23 cellular contexts compared by ENCODE assay signal in genomic region chr14:20498622-20499021, GRCh38. TPM values are rescaled to one million over a fixed set of nuclear protein-coding genes. Genes with fewer than 3 reads are reported as not detected.
DNase-seq lines count a peak whose midpoint lies in the region; ATAC-seq and TF ChIP-seq lines count a peak whose summit lies in the region.
"Had no signal": no experiment of that assay in that cellular context is flagged by ENCODE, and none has a peak within 500 bp of the region (broad histone marks: within the 10 kb centered on the region; RNA-seq: fewer than 3 reads in every experiment).

No MANE protein-coding gene starts in this region.

- no TSS peak for BruUV-seq in PC-9 (replicated peaks; lab: Mats Ljungman, UMichigan)

- H2AFZ ChIP-seq in PC-9: no peak overlapping the region

- no peaks in the 10 kb centered on the region for H3K36me3 ChIP-seq in PC-9 (ENCODE audit: low read depth)
- no peaks in the 10 kb centered on the region for H3K36me3 ChIP-seq in psoas muscle (ENCODE audit: insufficient read depth in 1 of 2, low read depth in 1 of 2)
- H3K36me3 ChIP-seq: MG63, prostate gland, thoracic aorta had no signal

- no peaks in the 10 kb centered on the region for H3K9me3 Mint-ChIP-seq in activated CD4-positive, alpha-beta memory T cell treated with anti-CD3 and anti-CD28 coated beads for 36 hours
- no peaks in the 10 kb centered on the region for H3K9me3 Mint-ChIP-seq in activated CD4-positive, alpha-beta memory T cell treated with anti-CD3 and anti-CD28 coated beads, Interleukin-2, amount 10 ng/mL, durations not matched to agents 7 days and 5 days
- H3K9me3 Mint-ChIP-seq: activated CD4-positive, alpha-beta T cell treated with anti-CD3 and anti-CD28 coated beads, Interleukin-2, amount 10 ng/mL, durations not matched to agents 24 days and 14 days had no signal

- H3K27ac ChIP-seq in PC-9 (peak overlapping the region; percentile 16; the same call in 1 of the 2 replicates), psoas muscle (peak overlapping the region; percentile 58)
- H3K27ac ChIP-seq: prostate gland, thoracic aorta had no signal

- no peaks in the 10 kb centered on the region for H3K36me3 Mint-ChIP-seq in activated CD4-positive, alpha-beta memory T cell treated with anti-CD3 and anti-CD28 coated beads for 36 hours
- no peaks in the 10 kb centered on the region for H3K36me3 Mint-ChIP-seq in activated CD4-positive, alpha-beta memory T cell treated with anti-CD3 and anti-CD28 coated beads, Interleukin-2, amount 10 ng/mL, durations not matched to agents 7 days and 5 days (ENCODE audit: low read depth)

- 0 out of 2 replicates have a peak overlapping the region, but pooled peaks have one; percentile 38 for H3K4me2 ChIP-seq in PC-9
- H3K4me2 ChIP-seq: SK-N-SH had no signal

- H3K9me3 ChIP-seq in PC-9 (ENCODE audit: insufficient read depth, low read depth) (no peaks in the 10 kb centered on the region), psoas muscle (no peaks in the 10 kb centered on the region)
- H3K9me3 ChIP-seq: MG63, prostate gland, SK-N-SH, thoracic aorta had no signal

- H3K27me3 ChIP-seq in PC-9 (ENCODE audit: insufficient read depth, low read depth) (no peaks in the 10 kb centered on the region), psoas muscle (ENCODE audit: insufficient read depth in 3 of 3, low read length in 2 of 3) (no peaks in the 10 kb centered on the region)
- H3K27me3 ChIP-seq: MG63 had no signal

- peak overlapping the region; percentile 5 for H3K27ac Mint-ChIP-seq in activated CD4-positive, alpha-beta memory T cell treated with anti-CD3 and anti-CD28 coated beads for 36 hours
- H3K27ac Mint-ChIP-seq in activated CD4-positive, alpha-beta memory T cell treated with anti-CD3 and anti-CD28 coated beads, Interleukin-2, amount 10 ng/mL, durations not matched to agents 7 days and 5 days: no peak overlapping the region
- H3K27ac Mint-ChIP-seq: activated CD4-positive, alpha-beta T cell treated with anti-CD3 and anti-CD28 coated beads, Interleukin-2, amount 10 ng/mL, durations not matched to agents 24 days and 14 days had no signal

- no peaks in the 10 kb centered on the region for H3K79me2 ChIP-seq in PC-9 (ENCODE audit: low read depth)

- no peaks in the 10 kb centered on the region for H3K9me2 ChIP-seq in PC-9 (ENCODE audit: insufficient read depth)
- H3K9me2 ChIP-seq: SK-N-SH had no signal

- peaks cover 16% of the 10 kb centered on the region; the same call in 1 of the 2 replicates for H3F3A ChIP-seq in PC-9 (ENCODE audit: insufficient read depth, low read depth)

- H3K4me3 ChIP-seq in PC-9 (no peak overlapping the region), psoas muscle (no peak overlapping the region)
- H3K4me3 ChIP-seq: MG63, prostate gland, thoracic aorta had no signal

- intact Hi-C loops in activated CD4-positive, alpha-beta memory T cell treated with anti-CD3 and anti-CD28 coated beads for 36 hours (cut with micrococcal nuclease): no loop called here
- intact Hi-C loops in PC-9 (cut with micrococcal nuclease; ENCODE audit: unreplicated experiment) (no loop called here), psoas muscle (cut with DNase I) (no loop called here)

- in situ Hi-C loops in KBM-7 (cut with MboI; ENCODE audit: low pct_unique_long_range_greater_than_20kb, low sequenced_read_pairs): loop anchor here (25.0 kb wide), 1 partner anchor 89 kb away; the partner anchor contains the start of genes RNASE11 and RNASE12

- H3K27me3 Mint-ChIP-seq in activated CD4-positive, alpha-beta memory T cell treated with anti-CD3 and anti-CD28 coated beads for 36 hours: no peaks in the 10 kb centered on the region
- H3K27me3 Mint-ChIP-seq in activated CD4-positive, alpha-beta memory T cell treated with anti-CD3 and anti-CD28 coated beads, Interleukin-2, amount 10 ng/mL, durations not matched to agents 7 days and 5 days: peaks cover 8% of the 10 kb centered on the region

- no peak for DNase-seq in activated CD4-positive, alpha-beta memory T cell treated with anti-CD3 and anti-CD28 coated beads for 36 hours
- no peak for DNase-seq in activated CD4-positive, alpha-beta memory T cell treated with anti-CD3 and anti-CD28 coated beads, Interleukin-2, amount 10 ng/mL, durations not matched to agents 7 days and 5 days
- DNase-seq in KBM-7 (peak; percentile 61), PC-9 (no peak), psoas muscle (no peak), NCI-H2081 treated with DMSO at 0.1 percent for 48 hours (lab: John Stamatoyannopoulos, UW) (no peak), NCI-H446 (lab: John Stamatoyannopoulos, UW) (no peak)
- DNase-seq in activated CD4-positive, alpha-beta T cell treated with anti-CD3 and anti-CD28 coated beads for 1 hour: no peak
- DNase-seq: activated CD4-positive, alpha-beta T cell treated with anti-CD3 and anti-CD28 coated beads, Interleukin-2, amount 10 ng/mL, durations not matched to agents 24 days and 14 days; activated naive CD4-positive, alpha-beta T cell; GDM1; hypothalamus; kidney; MG63; NCI-H1930; OCI-M1; SK-N-SH; stimulated activated CD4-positive, alpha-beta T cell treated with anti-CD3 and anti-CD28 coated beads, Interleukin-4, amount 100 ng/mL, for 4 hours had no signal

- peaks cover 22% of the 10 kb centered on the region for H3K4me1 Mint-ChIP-seq in activated CD4-positive, alpha-beta memory T cell treated with anti-CD3 and anti-CD28 coated beads for 36 hours (ENCODE audit: low read depth)
- H3K4me1 Mint-ChIP-seq in activated CD4-positive, alpha-beta memory T cell treated with anti-CD3 and anti-CD28 coated beads, Interleukin-2, amount 10 ng/mL, durations not matched to agents 7 days and 5 days: peaks cover 29% of the 10 kb centered on the region
- H3K4me1 Mint-ChIP-seq: nephron had no signal

- ATAC-seq in psoas muscle: no peak

- CTCF ChIA-PET in activated CD4-positive, alpha-beta memory T cell treated with anti-CD3 and anti-CD28 coated beads for 36 hours (lab: Charles Lee): no interaction called here
- CTCF ChIA-PET in activated CD4-positive, alpha-beta memory T cell treated with anti-CD3 and anti-CD28 coated beads, Interleukin-2, amount 10 ng/mL, durations not matched to agents 7 days and 5 days (lab: Charles Lee): interaction anchor here (0.8 kb wide), 1 partner anchor 11 kb away, joined by 3 read pairs; no protein-coding TSS in a partner anchor
- CTCF ChIA-PET in PC-9 (lab: Charles Lee): no interaction called here

- TF ChIP-seq CTCF in PC-9 (conservative IDR thresholded peaks at IDR 0.05) (no peak), psoas muscle (IDR thresholded peaks at IDR 0.05) (no peak)

- WGBS in psoas muscle, 3 donors: 76 to 85% (median 80%) methylated on average over 2 of the region's 2 CpGs

- H3K4me1 ChIP-seq in PC-9 (replicated peaks; ENCODE audit: insufficient read depth) (peaks cover 24% of the 10 kb centered on the region), psoas muscle (no peaks in the 10 kb centered on the region)
- H3K4me1 ChIP-seq: prostate gland had no signal

- H3K4me3 Mint-ChIP-seq in activated CD4-positive, alpha-beta memory T cell treated with anti-CD3 and anti-CD28 coated beads for 36 hours: no peak overlapping the region
- H3K4me3 Mint-ChIP-seq in activated CD4-positive, alpha-beta memory T cell treated with anti-CD3 and anti-CD28 coated beads, Interleukin-2, amount 10 ng/mL, durations not matched to agents 7 days and 5 days: no peak overlapping the region
- H3K4me3 Mint-ChIP-seq: activated CD4-positive, alpha-beta T cell treated with anti-CD3 and anti-CD28 coated beads, Interleukin-2, amount 10 ng/mL, durations not matched to agents 24 days and 14 days; nephron had no signal

- POLR2A ChIA-PET in activated CD4-positive, alpha-beta memory T cell treated with anti-CD3 and anti-CD28 coated beads for 36 hours (lab: Charles Lee): no interaction called here
- POLR2A ChIA-PET in activated CD4-positive, alpha-beta memory T cell treated with anti-CD3 and anti-CD28 coated beads, Interleukin-2, amount 10 ng/mL, durations not matched to agents 7 days and 5 days (lab: Charles Lee): no interaction called here
- POLR2A ChIA-PET in PC-9 (lab: Charles Lee; ENCODE audit: unreplicated experiment): no interaction called here

- H4K20me1 ChIP-seq in PC-9 (ENCODE audit: insufficient read depth): no peaks in the 10 kb centered on the region

RNA-seq across cellular contexts. Expression of gene RNASE10, which starts 6.7 kb away (rescaled TPM):
- under 1 TPM; 0.19 to 0.27 TPM for total RNA-seq in activated CD4-positive, alpha-beta memory T cell treated with anti-CD3 and anti-CD28 coated beads for 36 hours
- under 1 TPM in 1 of 2 experiments, not detected in 1; 0.50 TPM for total RNA-seq in activated CD4-positive, alpha-beta memory T cell treated with anti-CD3 and anti-CD28 coated beads, Interleukin-2, amount 10 ng/mL, durations not matched to agents 7 days and 5 days
- total RNA-seq in PC-9 (2021) (0.68 TPM in 1 of 2 replicates, not detected in the other), psoas muscle (under 1 TPM in 2 of 4 donors, not detected in 2; 0.47 to 0.48 TPM)
- polyA plus RNA-seq in psoas muscle: under 1 TPM in 1 of 3 donors, not detected in 2; 0.03 TPM
- total RNA-seq: mesenteric fat pad, NCI-H460, thoracic aorta had no signal
- polyA plus RNA-seq: SK-N-SH had no signal

RNA-seq across cellular contexts. Expression of gene PNP, which starts 29.4 kb away (rescaled TPM):
- 100 to 1,000 TPM; 178 to 179 TPM for total RNA-seq in activated CD4-positive, alpha-beta memory T cell treated with anti-CD3 and anti-CD28 coated beads for 36 hours
- 100 to 1,000 TPM; 207 to 210 TPM for total RNA-seq in activated CD4-positive, alpha-beta memory T cell treated with anti-CD3 and anti-CD28 coated beads, Interleukin-2, amount 10 ng/mL, durations not matched to agents 7 days and 5 days
- total RNA-seq in PC-9 (2021) (23.5 and 26.9 TPM in 2 replicates), psoas muscle (10 to 100 TPM in 2 of 4 donors, 1 to 10 TPM in 2; 3.7 to 13.3 (median 7.3) TPM)
- polyA plus RNA-seq in psoas muscle: 10 to 100 TPM in 1 of 3 donors, 1 to 10 TPM in 2; 4.1 to 42.5 (median 6.0) TPM

RNA-seq across cellular contexts. Expression of gene PIP4P1, which starts 37.4 kb away (rescaled TPM):
- 10 to 100 TPM; 31.1 to 35.2 TPM for total RNA-seq in activated CD4-positive, alpha-beta memory T cell treated with anti-CD3 and anti-CD28 coated beads for 36 hours
- 10 to 100 TPM; 39.5 to 42.9 TPM for total RNA-seq in activated CD4-positive, alpha-beta memory T cell treated with anti-CD3 and anti-CD28 coated beads, Interleukin-2, amount 10 ng/mL, durations not matched to agents 7 days and 5 days
- total RNA-seq in PC-9 (2021) (20.1 and 22.2 TPM in 2 replicates), psoas muscle (10 to 100 TPM; 15.6 to 29.7 (median 20.7) TPM)
- 10 to 100 TPM; 23.0 to 56.5 (median 36.8) TPM for polyA plus RNA-seq in psoas muscle

RNA-seq across cellular contexts. Expression of gene APEX1, which starts 43.6 kb away (rescaled TPM):
- total RNA-seq in activated CD4-positive, alpha-beta memory T cell treated with anti-CD3 and anti-CD28 coated beads for 36 hours: 100 to 1,000 TPM; 186 to 193 TPM
- total RNA-seq in activated CD4-positive, alpha-beta memory T cell treated with anti-CD3 and anti-CD28 coated beads, Interleukin-2, amount 10 ng/mL, durations not matched to agents 7 days and 5 days: 100 to 1,000 TPM in 1 of 2 experiments, 10 to 100 TPM in 1; 91.9 to 103 TPM
- total RNA-seq in PC-9 (2021) (107 and 113 TPM in 2 replicates), psoas muscle (10 to 100 TPM; 61.1 to 98.4 (median 85.8) TPM)
- 100 to 1,000 TPM in 1 of 3 donors, 10 to 100 TPM in 2; 90.0 to 111 (median 99.3) TPM for polyA plus RNA-seq in psoas muscle

RNA-seq across cellular contexts. Expression of gene OSGEP, which starts 44.0 kb away (rescaled TPM):
- total RNA-seq in activated CD4-positive, alpha-beta memory T cell treated with anti-CD3 and anti-CD28 coated beads for 36 hours: 10 to 100 TPM; 39.2 to 41.0 TPM
- 10 to 100 TPM; 35.8 to 40.3 TPM for total RNA-seq in activated CD4-positive, alpha-beta memory T cell treated with anti-CD3 and anti-CD28 coated beads, Interleukin-2, amount 10 ng/mL, durations not matched to agents 7 days and 5 days
- total RNA-seq in PC-9 (2021) (17.2 and 20.6 TPM in 2 replicates), psoas muscle (10 to 100 TPM; 17.2 to 24.4 (median 18.6) TPM)
- polyA plus RNA-seq in psoas muscle: 10 to 100 TPM; 16.6 to 24.3 (median 18.2) TPM
